Comparison of ENCODE assay signal across 24 cellular contexts in genomic region chr3:180421711-180422110, GRCh38.
"Had no signal": no experiment of that assay in that cellular context is flagged by ENCODE, and none has a peak within 500 bp of the region (broad histone marks: within the 10 kb centered on the region; RNA-seq: fewer than 3 reads in every experiment).

No MANE protein-coding gene starts in this region.

- H3K9me3 ChIP-seq: esophagus squamous epithelium, gastrocnemius medialis, mucosa of descending colon, pancreas, right lobe of liver, upper lobe of right lung had no signal

- DNase-seq: activated CD4-positive, alpha-beta T cell treated with anti-CD3 and anti-CD28 coated beads, Interleukin-2, amount 50 U/mL, for 1 hour; activated CD4-positive, CD25-positive, alpha-beta regulatory T cell treated with anti-CD3 and anti-CD28 coated beads, Interleukin-2, amount 50 U/mL, for 72 hours; activated CD8-positive, alpha-beta memory T cell treated with anti-CD3 and anti-CD28 coated beads for 24 hours; activated CD8-positive, alpha-beta memory T cell treated with anti-CD3 and anti-CD28 coated beads, Interleukin-2, amount 50 U/mL, for 48 hours; activated effector memory CD4-positive, alpha-beta T cell treated with Interleukin-2 at 50 U/mL for 16 hours; activated naive CD4-positive, alpha-beta T cell treated with anti-CD3 and anti-CD28 coated beads, Interleukin-2, amount 50 U/mL, for 16 hours; activated T-cell treated with anti-CD3 and anti-CD28 coated beads, Interleukin-2, amount 50 U/mL, for 48 hours; aorta; cerebellar nuclear complex; effector CD8-positive, alpha-beta T cell; esophagus squamous epithelium; gastrocnemius medialis; head of caudate nucleus; kidney glomerular epithelial cell; left ventricle myocardium superior; mucosa of descending colon; naive thymus-derived CD4-positive, alpha-beta T cell; pancreas; right lobe of liver; stimulated activated CD4-positive, alpha-beta T cell treated with anti-CD3 and anti-CD28 coated beads, Interleukin-4, amount 100 ng/mL, for 4 hours; stimulated activated naive B cell treated with anti-CD40 and anti-IgM and Interleukin-4, amounts not matched to agents 10 μg/mL and 1 μg/mL and 100 μg/mL, for 72 hours; T-helper 2 cell; upper lobe of right lung had no signal

- H3K4me3 ChIP-seq: esophagus squamous epithelium, gastrocnemius medialis, mucosa of descending colon, pancreas, right lobe of liver, upper lobe of right lung had no signal

- H3K27me3 ChIP-seq: esophagus squamous epithelium, gastrocnemius medialis, pancreas, right lobe of liver, upper lobe of right lung had no signal

- ATAC-seq: gastrocnemius medialis; left ventricle myocardium superior; mucosa of descending colon; naive thymus-derived CD4-positive, alpha-beta T cell; pancreas; right lobe of liver; stimulated activated naive B cell treated with anti-CD40 and anti-IgM and Interleukin-4, amounts not matched to agents 10 μg/mL and 1 μg/mL and 100 μg/mL, for 72 hours; upper lobe of right lung had no signal

- H3K36me3 ChIP-seq: esophagus squamous epithelium, gastrocnemius medialis, pancreas, right lobe of liver, upper lobe of right lung had no signal

- H3K27ac ChIP-seq: esophagus squamous epithelium, gastrocnemius medialis, pancreas, right lobe of liver, upper lobe of right lung, VCaP had no signal

- H3K4me1 ChIP-seq: esophagus squamous epithelium, gastrocnemius medialis, pancreas, right lobe of liver, upper lobe of right lung had no signal
